9 cellular contexts compared by ENCODE assay signal in the genomic region with DNA sequence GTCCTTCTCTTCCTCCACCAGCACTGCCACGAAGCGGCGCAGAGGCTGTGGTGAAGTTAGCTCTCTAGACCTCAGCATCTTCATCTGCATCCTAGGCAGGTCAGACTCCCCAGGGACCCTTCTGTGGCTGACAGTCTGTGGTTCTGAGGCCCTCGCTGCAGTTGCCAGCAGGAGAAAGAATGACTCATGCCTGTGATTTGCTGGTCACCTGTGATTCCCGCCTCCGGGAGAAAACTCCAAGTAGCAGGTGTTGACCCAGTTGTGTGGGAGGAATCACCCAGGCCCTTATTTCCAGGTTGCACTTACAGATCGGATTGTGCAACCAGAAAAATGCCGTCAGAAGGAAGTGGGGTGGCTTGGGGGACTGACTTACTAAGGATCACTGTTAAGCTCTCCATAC.
A peak's percentile ranks its signal among the peaks of the same experiment; 100 is the strongest.
DNase-seq lines count a peak whose midpoint lies in the region; ATAC-seq, FAIRE-seq and TF ChIP-seq lines count a peak whose summit lies in the region.
"Had no signal": no experiment of that assay in that cellular context is flagged by ENCODE, and none has a peak within 500 bp of the region (broad histone marks: within the 10 kb centered on the region; RNA-seq: fewer than 3 reads in every experiment).

No MANE protein-coding gene starts in this region.

- ATAC-seq in GM21390 (IDR thresholded peaks at IDR 0.05; ENCODE audit: unreplicated experiment) (peak; percentile 49), HG03469 (IDR thresholded peaks at IDR 0.05; ENCODE audit: unreplicated experiment) (peak; percentile 55)

- no peak overlapping the region for H3K27ac Mint-ChIP-seq in osteocyte (ENCODE audit: unreplicated experiment)

- no peak for TF ChIP-seq CTCF in GM13977 (IDR thresholded peaks at IDR 0.05; ENCODE audit: extremely low read depth, insufficient read depth, missing control alignments)
- TF ChIP-seq CTCF in osteocyte (IDR thresholded peaks at IDR 0.05), result no peak

- in situ Hi-C loops in GM13977 (cut with MboI; ENCODE audit: low pct_unique_long_range_greater_than_20kb, low sequenced_read_pairs, unreplicated experiment), result loop anchor here (10.0 kb wide), 1 partner anchor 187 kb away; no protein-coding TSS in a partner anchor

- H3K4me3 Mint-ChIP-seq in osteocyte (ENCODE audit: unreplicated experiment), result no peak overlapping the region

- DNase-seq in GM13977 (ENCODE audit: low spot score), result peak; percentile 28
- peak; percentile 72 for DNase-seq in germinal center (ENCODE audit: low spot score)
- DNase-seq in NCI-H1694 (lab: John Stamatoyannopoulos, UW), result no peak
- DNase-seq in dermis blood vessel endothelial cell, result no peak
- DNase-seq in osteocyte (ENCODE audit: extremely low spot score, unreplicated experiment), result no peak
- no peak for DNase-seq in HTR-8/SVneo (ENCODE audit: insufficient read length, low spot score)

- H3K36me3 Mint-ChIP-seq in osteocyte (ENCODE audit: unreplicated experiment), result peaks cover 6% of the 10 kb centered on the region

- H3K9me3 Mint-ChIP-seq in osteocyte (ENCODE audit: unreplicated experiment), result no peaks in the 10 kb centered on the region

- no peak for FAIRE-seq in HTR-8/SVneo (lab: Jason Lieb, UNC)
- FAIRE-seq: GM12891 had no signal

- no peaks in the 10 kb centered on the region for H3K27me3 Mint-ChIP-seq in osteocyte (ENCODE audit: unreplicated experiment)

- H3K4me1 Mint-ChIP-seq in osteocyte (ENCODE audit: unreplicated experiment), result peaks cover 14% of the 10 kb centered on the region

Comparison
In these comparisons a context has a peak if more than half of its experiments do, and no peak if none do; other contexts are left out.
1. DNase-seq: peak in GM13977 (single experiment) and germinal center (single experiment); none in NCI-H1694 (single experiment), dermis blood vessel endothelial cell (single experiment), osteocyte (single experiment) and HTR-8/SVneo (single experiment).